ENCODE assay signal across 12 cellular contexts in genomic region chr12:55682087-55682796, GRCh38. TPM values are rescaled to one million over a fixed set of nuclear protein-coding genes. Genes with fewer than 3 reads are reported as not detected.
A peak's percentile ranks its signal among the peaks of the same experiment; 100 is the strongest.
DNase-seq lines count a peak whose midpoint lies in the region; ATAC-seq and TF ChIP-seq lines count a peak whose summit lies in the region.
"Had no signal": no experiment of that assay in that cellular context is flagged by ENCODE, and none has a peak within 500 bp of the region (broad histone marks: within the 10 kb centered on the region; RNA-seq: fewer than 3 reads in every experiment).

No MANE protein-coding gene starts in this region.

- H3K9me3 ChIP-seq in DOHH2 (ENCODE audit: control insufficient read depth, insufficient read depth, low read length) (no peaks in the 10 kb centered on the region), Panc1 (ENCODE audit: control insufficient read depth, insufficient read depth, low read depth, low read length) (no peaks in the 10 kb centered on the region), hepatocyte (ENCODE audit: low read depth) (no peaks in the 10 kb centered on the region)

- ATAC-seq in Panc1: peak; percentile 54
- ATAC-seq in GM18907 (IDR thresholded peaks at IDR 0.05; ENCODE audit: unreplicated experiment): no peak

- H3K27ac ChIP-seq in DOHH2 (ENCODE audit: low read depth, low read length): no peak overlapping the region
- 0 out of 2 replicates have a peak overlapping the region, but pooled peaks have one; percentile 18 for H3K27ac ChIP-seq in Panc1 (ENCODE audit: low read length)
- H3K27ac ChIP-seq in hepatocyte: peak overlapping the region; percentile 71

- no peak for TF ChIP-seq CTCF in DOHH2 (IDR thresholded peaks at IDR 0.05; ENCODE audit: low read depth, low read length, poor library complexity, severe bottlenecking)
- TF ChIP-seq CTCF in Panc1 (IDR thresholded peaks at IDR 0.05): no peak
- no peak for TF ChIP-seq CTCF in hepatocyte (IDR thresholded peaks at IDR 0.05; ENCODE audit: poor library complexity)
- TF ChIP-seq CTCF in retinal pigment epithelial cell (conservative IDR thresholded peaks at IDR 0.05; ENCODE audit: low read depth, low read length): no peak

- H3K9me2 ChIP-seq in DOHH2 (replicated peaks; ENCODE audit: control insufficient read depth, low read length): no peaks in the 10 kb centered on the region
- H3K9me2 ChIP-seq in hepatocyte (replicated peaks; ENCODE audit: insufficient read depth): no peaks in the 10 kb centered on the region

- H3K4me1 ChIP-seq in DOHH2 (ENCODE audit: control insufficient read depth, low read length) (peaks cover 22% of the 10 kb centered on the region), Panc1 (ENCODE audit: control insufficient read depth, insufficient read depth, low read length) (peaks cover 5% of the 10 kb centered on the region; the same call in 1 of the 2 replicates), hepatocyte (ENCODE audit: insufficient read depth) (no peaks in the 10 kb centered on the region)

- DNase-seq in Panc1 (ENCODE audit: low read depth, low spot score): no peak
- no peak for DNase-seq in hepatocyte (ENCODE audit: low spot score)
- no peak for DNase-seq in retinal pigment epithelial cell (ENCODE audit: low read depth)
- no peak for DNase-seq in GM19240 (ENCODE audit: insufficient read length, low spot score)
- DNase-seq in EL: no peak
- no peak for DNase-seq in NCI-H1048 (lab: John Stamatoyannopoulos, UW)
- DNase-seq: activated effector memory CD4-positive, alpha-beta T cell treated with anti-CD3 and anti-CD28 coated beads, Interleukin-2, amount 50 U/mL, for 16 hours; effector CD8-positive, alpha-beta T cell; stimulated activated CD4-positive, alpha-beta T cell treated with anti-CD3 and anti-CD28 coated beads, Interleukin-15, amount 100 ng/mL, for 24 hours had no signal

- H3K79me2 ChIP-seq in DOHH2 (ENCODE audit: control insufficient read depth, low read length) (no peaks in the 10 kb centered on the region), hepatocyte (peaks cover 12% of the 10 kb centered on the region)

- CTCF ChIA-PET in Panc1 (lab: Charles Lee): interaction anchor here (0.6 to 1.4 kb wide), 12 partner anchors 11 to 681 kb away, joined by 3 to 11 read pairs (median 4); no protein-coding TSS in a partner anchor

- H3K4me3 ChIP-seq in DOHH2 (ENCODE audit: low read length): peak overlapping the region; percentile 19
- peak overlapping the region; percentile 38 to 64 for H3K4me3 ChIP-seq in Panc1 (ENCODE audit: low read depth in 2 of 2, low read length in 2 of 2)
- peak overlapping the region; percentile 26 for H3K4me3 ChIP-seq in hepatocyte
- H3K4me3 ChIP-seq in retinal pigment epithelial cell (ENCODE audit: low read length): peak overlapping the region; percentile 44

- H3K36me3 ChIP-seq in DOHH2 (ENCODE audit: control insufficient read depth, low read length) (no peaks in the 10 kb centered on the region), Panc1 (ENCODE audit: control insufficient read depth, insufficient read depth, low read length) (no peaks in the 10 kb centered on the region), hepatocyte (replicated peaks; ENCODE audit: insufficient read depth, low read depth) (no peaks in the 10 kb centered on the region)

- intact Hi-C loops in Panc1 (cut with micrococcal nuclease; ENCODE audit: unreplicated experiment): no loop called here

- peaks cover 8% of the 10 kb centered on the region for H3K27me3 ChIP-seq in DOHH2 (ENCODE audit: control insufficient read depth, low read length)
- H3K27me3 ChIP-seq in Panc1 (ENCODE audit: control insufficient read depth, insufficient read depth, low read length): no peaks in the 10 kb centered on the region
- H3K27me3 ChIP-seq in hepatocyte: no peaks in the 10 kb centered on the region

- no TSS peak for BruUV-seq in Panc1 (replicated peaks; lab: Mats Ljungman, UMichigan)

- 81% methylated on average over 11 of the region's 13 CpGs for WGBS in hepatocyte (ENCODE audit: low lambda C conversion rate, missing lambda C conversion rate)

- in situ Hi-C loops in Panc1 (cut with HindIII; ENCODE audit: low pct_unique_long_range_greater_than_20kb, low sequenced_read_pairs): no loop called here

- H4K20me1 ChIP-seq in DOHH2 (ENCODE audit: control insufficient read depth, insufficient read depth, low read depth, low read length): no peaks in the 10 kb centered on the region
- no peaks in the 10 kb centered on the region for H4K20me1 ChIP-seq in hepatocyte (ENCODE audit: insufficient read depth, poor library complexity, severe bottlenecking)

- peak overlapping the region; percentile 50 for H2AFZ ChIP-seq in hepatocyte

- H3K4me2 ChIP-seq in DOHH2 (ENCODE audit: low read length): peak overlapping the region; percentile 51
- peak overlapping the region; percentile 77 for H3K4me2 ChIP-seq in hepatocyte

- POLR2A ChIA-PET in Panc1 (lab: Charles Lee): no interaction called here

- 0 out of 2 replicates have a peak, but pooled peaks cover 2% of the 10 kb centered on the region for H3F3A ChIP-seq in DOHH2 (ENCODE audit: control insufficient read depth, insufficient read depth)

RNA-seq across cellular contexts. Expression of gene ITGA7, which starts 25.5 kb away (rescaled TPM):
- total RNA-seq in Panc1 (2021; ENCODE audit: unreplicated experiment) (2.5 TPM), hepatocyte (13.0 and 15.2 TPM in 2 replicates)
- polyA plus RNA-seq in Panc1 (2012; ENCODE audit: insufficient read length): 1.8 TPM
- 18.9 and 22.8 TPM in 2 replicates for polyA plus RNA-seq in hepatocyte

RNA-seq across cellular contexts. Expression of gene BLOC1S1, which starts 33.6 kb away (rescaled TPM):
- total RNA-seq in Panc1 (2021; ENCODE audit: unreplicated experiment) (87.3 TPM), hepatocyte (159 and 177 TPM in 2 replicates)
- polyA plus RNA-seq in Panc1 (2012; ENCODE audit: insufficient read length): 118 TPM
- 227 and 236 TPM in 2 replicates for polyA plus RNA-seq in hepatocyte

RNA-seq across cellular contexts. Expression of gene RDH5, which starts 38.0 kb away (rescaled TPM):
- total RNA-seq in Panc1 (2021; ENCODE audit: unreplicated experiment): 2.8 TPM
- polyA plus RNA-seq in Panc1 (2012; ENCODE audit: insufficient read length): 1.8 TPM
- 36.2 and 48.7 TPM in 2 replicates for total RNA-seq in hepatocyte
- 38.0 and 43.7 TPM in 2 replicates for polyA plus RNA-seq in hepatocyte

RNA-seq across cellular contexts. Expression of gene OR10P1, which starts 45.5 kb away (rescaled TPM):
- total RNA-seq in Panc1 (2021; ENCODE audit: unreplicated experiment) (not detected), hepatocyte (not detected in 2 replicates)
- polyA plus RNA-seq in Panc1 (2012; ENCODE audit: insufficient read length): not detected
- polyA plus RNA-seq in hepatocyte: not detected in 2 replicates
- total RNA-seq: HT1080 had no signal

RNA-seq across cellular contexts. Expression of gene CD63, which starts 46.6 kb away (rescaled TPM):
- total RNA-seq in Panc1 (2021; ENCODE audit: unreplicated experiment) (879 TPM), hepatocyte (1,401 and 1,504 TPM in 2 replicates)
- polyA plus RNA-seq in Panc1 (2012; ENCODE audit: insufficient read length): 651 TPM
- 2,624 and 2,749 TPM in 2 replicates for polyA plus RNA-seq in hepatocyte
